ENCODE assay signal across 12 cellular contexts in genomic region chr18:13103366-13103765, GRCh38.
DNase-seq lines count a peak whose midpoint lies in the region; ATAC-seq and TF ChIP-seq lines count a peak whose summit lies in the region.
"Had no signal": no experiment of that assay in that cellular context is flagged by ENCODE, and none has a peak within 500 bp of the region (broad histone marks: within the 10 kb centered on the region; RNA-seq: fewer than 3 reads in every experiment).

No MANE protein-coding gene starts in this region.

- in situ Hi-C loops in brain microvascular endothelial cell (cut with HindIII; ENCODE audit: low pct_ligation_motif_present, low sequenced_read_pairs) = no loop called here

- no peaks in the 10 kb centered on the region for H3K27me3 Mint-ChIP-seq in osteocyte (ENCODE audit: unreplicated experiment)

- H3K4me3 Mint-ChIP-seq in osteocyte (ENCODE audit: unreplicated experiment) = no peak overlapping the region
- H3K4me3 Mint-ChIP-seq: activated T-cell treated with anti-CD3 and anti-CD28 coated beads, Interleukin-2, amount 50 U/mL, for 4 hours had no signal

- H3K4me1 Mint-ChIP-seq in osteocyte (ENCODE audit: unreplicated experiment) = no peaks in the 10 kb centered on the region

- no peak overlapping the region for H3K4me3 ChIP-seq in brain microvascular endothelial cell (ENCODE audit: low read depth, low read length)
- no peak overlapping the region for H3K4me3 ChIP-seq in body of pancreas
- H3K4me3 ChIP-seq: A549, transverse colon had no signal

- no peak overlapping the region for H3K27ac Mint-ChIP-seq in osteocyte (ENCODE audit: unreplicated experiment)

- peak; percentile 10 for DNase-seq in NCI-H2196 (lab: John Stamatoyannopoulos, UW; ENCODE audit: unreplicated experiment)
- no peak for DNase-seq in NCI-H2196 treated with DMSO at 0.1 percent for 48 hours (lab: John Stamatoyannopoulos, UW; ENCODE audit: unreplicated experiment)
- peak; percentile 7 for DNase-seq in LHCN-M2 (ENCODE audit: low read depth)
- no peak for DNase-seq in brain microvascular endothelial cell
- DNase-seq in osteocyte (ENCODE audit: extremely low spot score, unreplicated experiment) = no peak
- DNase-seq in body of pancreas = no peak
- no peak for DNase-seq in caudate nucleus (lab: John Stamatoyannopoulos, UW)
- no peak for DNase-seq in posterior vena cava (ENCODE audit: low spot score)
- DNase-seq: activated T-cell treated with anti-CD3 and anti-CD28 coated beads, Interleukin-2, amount 50 U/mL, for 4 hours; cerebellar nuclear complex; transverse colon had no signal

- intact Hi-C loops in body of pancreas (cut with DNase I) (no loop called here), posterior vena cava (cut with DNase I) (no loop called here)

- H3K4me1 ChIP-seq in body of pancreas = no peaks in the 10 kb centered on the region
- H3K4me1 ChIP-seq: A549, transverse colon had no signal

- no peak overlapping the region for H3K27ac ChIP-seq in brain microvascular endothelial cell
- H3K27ac ChIP-seq in body of pancreas = no peak overlapping the region
- no peak overlapping the region for H3K27ac ChIP-seq in caudate nucleus (ENCODE audit: low read depth, low read length)
- H3K27ac ChIP-seq: A549, transverse colon had no signal

- no peaks in the 10 kb centered on the region for H3K9me3 Mint-ChIP-seq in osteocyte (ENCODE audit: unreplicated experiment)
- H3K9me3 Mint-ChIP-seq: activated T-cell treated with anti-CD3 and anti-CD28 coated beads, Interleukin-2, amount 50 U/mL, for 4 hours had no signal

- no peaks in the 10 kb centered on the region for H3K9me3 ChIP-seq in body of pancreas
- H3K9me3 ChIP-seq: A549, transverse colon had no signal

- H3K27me3 ChIP-seq in brain microvascular endothelial cell (replicated peaks) (no peaks in the 10 kb centered on the region), body of pancreas (no peaks in the 10 kb centered on the region)
- H3K27me3 ChIP-seq: transverse colon had no signal

- H3K36me3 Mint-ChIP-seq in osteocyte (ENCODE audit: unreplicated experiment) = peaks cover 63% of the 10 kb centered on the region

- peak; percentile 60 for TF ChIP-seq CTCF in brain microvascular endothelial cell (IDR thresholded peaks at IDR 0.05; ENCODE audit: low read depth, low read length, missing control alignments)
- TF ChIP-seq CTCF in osteocyte (IDR thresholded peaks at IDR 0.05) = peak; percentile 31
- TF ChIP-seq CTCF in body of pancreas (IDR thresholded peaks at IDR 0.05) = no peak

- WGBS in body of pancreas, 2 donors = 75% methylated on average over 6 of the region's 6 CpGs

- no peak for TF ChIP-seq POLR2A in body of pancreas (IDR thresholded peaks at IDR 0.05)

- H3K36me3 ChIP-seq in brain microvascular endothelial cell (replicated peaks) (peaks cover 41% of the 10 kb centered on the region), body of pancreas (replicated peaks in 1 of 2; ENCODE audit: insufficient read depth in 1 of 2, low read depth in 2 of 2) (peaks cover 4 to 29% of the 10 kb centered on the region in 2 donors)

- no peak for ATAC-seq in body of pancreas
- ATAC-seq: A549; activated T-cell treated with anti-CD3 and anti-CD28 coated beads, Interleukin-2, amount 50 U/mL, for 4 hours had no signal

Comparison
In these comparisons a context has a peak if more than half of its experiments do, and no peak if none do; other contexts are left out.
1. DNase-seq: peak in NCI-H2196 (single experiment) and LHCN-M2 (single experiment); none in NCI-H2196 treated with DMSO at 0.1 percent for 48 hours (single experiment), brain microvascular endothelial cell (single experiment), osteocyte (single experiment), body of pancreas (0 of 4), caudate nucleus (0 of 61) and posterior vena cava (single experiment).
2. CTCF ChIP-seq: peak in brain microvascular endothelial cell (single experiment) and osteocyte (single experiment); none in body of pancreas (0 of 7).